ENCODE assay signal across 1 cellular context in genomic region chr19:54147676-54148075, GRCh38.
TF ChIP-seq lines count a peak whose summit lies in the region.

No MANE protein-coding gene starts in this region.

TF ChIP-seq in SK-N-SH, 30 proteins besides CTCF, POLR2A, EP300 and RAD21 (continued from another document):
- TF ChIP-seq FOXM1 (IDR thresholded peaks at IDR 0.05; ENCODE audit: low read depth) (no peak), NFIC (IDR thresholded peaks at IDR 0.05; ENCODE audit: borderline replicate concordance) (no peak), EZH2phosphoT487 (IDR thresholded peaks at IDR 0.05; ENCODE audit: borderline replicate concordance, low read depth) (no peak), MAX (IDR thresholded peaks at IDR 0.05; ENCODE audit: low read depth) (no peak), SIN3A (IDR thresholded peaks at IDR 0.05; ENCODE audit: borderline replicate concordance, low read depth, low read length) (no peak), YY1 (IDR thresholded peaks at IDR 0.05; ENCODE audit: low read depth) (no peak)
